In the genomic region with DNA sequence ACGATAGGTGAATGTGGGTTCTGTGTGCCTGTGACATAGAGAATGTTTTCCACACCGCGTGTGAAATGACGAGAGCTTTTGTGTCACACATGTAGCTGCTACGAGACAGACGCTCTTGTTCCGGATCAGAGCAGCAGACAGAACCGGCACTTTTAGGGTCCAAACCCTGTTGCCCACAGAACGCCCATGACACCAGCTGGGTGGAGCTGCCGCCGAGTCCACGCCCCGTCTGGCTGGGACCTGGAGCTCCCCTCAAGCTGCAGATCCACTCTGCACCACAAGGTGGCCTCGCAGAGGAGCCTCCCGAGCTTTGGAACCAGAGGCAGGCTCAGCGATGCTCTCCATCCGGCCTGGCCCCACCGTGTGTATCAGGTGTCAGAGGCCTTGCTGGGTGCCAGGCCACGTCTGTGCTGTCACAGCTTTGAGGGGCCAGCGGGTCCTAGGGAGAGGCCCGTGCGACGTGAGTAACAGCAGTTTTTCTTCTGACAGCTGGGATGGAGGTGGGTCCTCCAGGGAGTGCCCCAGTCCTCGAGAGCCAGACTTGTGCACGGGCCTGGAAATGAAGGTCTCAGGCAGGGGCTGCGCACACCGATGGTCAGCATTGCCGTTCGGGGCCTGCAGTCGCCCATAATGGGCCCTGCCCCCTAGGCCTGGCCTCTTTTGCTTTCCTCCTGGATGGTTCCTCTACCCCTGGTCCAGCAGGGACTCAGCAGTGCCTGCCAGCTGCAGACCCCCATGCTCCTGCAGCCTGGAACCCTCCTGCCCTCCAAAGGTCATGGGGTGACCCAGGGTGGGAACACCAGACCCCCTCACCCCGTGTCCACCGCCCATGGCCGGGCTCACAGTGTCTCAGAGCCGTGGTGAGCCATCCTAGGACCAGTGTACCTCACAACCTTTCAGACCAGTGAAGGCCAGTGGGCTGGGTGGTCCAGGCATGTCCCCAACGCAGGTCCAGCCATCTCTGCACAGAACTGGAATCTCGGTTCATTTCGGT, we compare ENCODE assay signal across 8 cellular contexts. TPM values are rescaled to one million over a fixed set of nuclear protein-coding genes. Genes with fewer than 3 reads are reported as not detected.
A peak's percentile ranks its signal among the peaks of the same experiment; 100 is the strongest.
DNase-seq lines count a peak whose midpoint lies in the region; ATAC-seq, FAIRE-seq and TF ChIP-seq lines count a peak whose summit lies in the region.

No MANE protein-coding gene starts in this region.

- peak; percentile 72 to 84 for DNase-seq in NCI-H187 (lab: John Stamatoyannopoulos, UW)
- no peak for DNase-seq in NCI-H187 treated with DMSO at 0.1 percent for 48 hours (lab: John Stamatoyannopoulos, UW)
- DNase-seq in NCI-H1694 (lab: John Stamatoyannopoulos, UW), result peak; percentile 90
- DNase-seq in T-helper 2 cell treated with Interferon-gamma antibody and Interleukin-4, amounts not matched to agents 5 μg/mL and 100 μg/mL, for 36 hours (ENCODE audit: low spot score), result peak; percentile 77
- peak; percentile 54 for DNase-seq in astrocyte (ENCODE audit: low read depth)
- DNase-seq in hepatocyte (ENCODE audit: low spot score), result peak; percentile 92
- peak; percentile 90 for DNase-seq in sciatic nerve (ENCODE audit: low spot score)

- TF ChIP-seq CTCF in astrocyte (IDR thresholded peaks at IDR 0.05; ENCODE audit: insufficient read depth, low read depth, low read length), result peak; percentile 80
- peak; percentile 83 for TF ChIP-seq CTCF in hepatocyte (IDR thresholded peaks at IDR 0.05; ENCODE audit: poor library complexity)

- H3K27me3 ChIP-seq in astrocyte (ENCODE audit: insufficient read depth, low read length), result peaks cover 9% of the 10 kb centered on the region
- no peaks in the 10 kb centered on the region for H3K27me3 ChIP-seq in hepatocyte

- H3K9me2 ChIP-seq in hepatocyte (replicated peaks; ENCODE audit: insufficient read depth), result no peaks in the 10 kb centered on the region

- H3K36me3 ChIP-seq in astrocyte (ENCODE audit: insufficient read depth, low read length), result no peaks in the 10 kb centered on the region
- H3K36me3 ChIP-seq in hepatocyte (replicated peaks; ENCODE audit: insufficient read depth, low read depth), result no peaks in the 10 kb centered on the region

- H3K27ac Mint-ChIP-seq in T-helper 2 cell treated with Interferon-gamma antibody and Interleukin-4, amounts not matched to agents 5 μg/mL and 100 μg/mL, for 36 hours, result no peak overlapping the region
- H3K27ac Mint-ChIP-seq in astrocyte (ENCODE audit: unreplicated experiment), result no peak overlapping the region

- H3K79me2 ChIP-seq in astrocyte (ENCODE audit: insufficient read depth, low read length) (no peaks in the 10 kb centered on the region), hepatocyte (no peaks in the 10 kb centered on the region)

- H3K4me1 ChIP-seq in astrocyte (ENCODE audit: insufficient read depth, low read length) (peaks cover 11% of the 10 kb centered on the region), hepatocyte (ENCODE audit: insufficient read depth) (no peaks in the 10 kb centered on the region)

- H4K20me1 ChIP-seq in astrocyte (ENCODE audit: insufficient read depth, low read length), result peaks cover 3% of the 10 kb centered on the region
- H4K20me1 ChIP-seq in hepatocyte (ENCODE audit: insufficient read depth, poor library complexity, severe bottlenecking), result no peaks in the 10 kb centered on the region

- no peaks in the 10 kb centered on the region for H3K9me3 Mint-ChIP-seq in T-helper 2 cell treated with Interferon-gamma antibody and Interleukin-4, amounts not matched to agents 5 μg/mL and 100 μg/mL, for 36 hours
- H3K9me3 Mint-ChIP-seq in astrocyte (ENCODE audit: unreplicated experiment), result no peaks in the 10 kb centered on the region

- H3K4me3 ChIP-seq in astrocyte (ENCODE audit: insufficient read depth, low read depth, low read length), result peak overlapping the region; percentile 9
- H3K4me3 ChIP-seq in hepatocyte, result no peak overlapping the region

- no peak overlapping the region for H3K27ac ChIP-seq in astrocyte (ENCODE audit: low read depth, low read length)
- H3K27ac ChIP-seq in hepatocyte, result no peak overlapping the region

- H3K4me1 Mint-ChIP-seq in T-helper 2 cell treated with Interferon-gamma antibody and Interleukin-4, amounts not matched to agents 5 μg/mL and 100 μg/mL, for 36 hours (ENCODE audit: low read depth), result peaks cover 8% of the 10 kb centered on the region
- H3K4me1 Mint-ChIP-seq in astrocyte (ENCODE audit: low read depth, unreplicated experiment), result peaks cover 2% of the 10 kb centered on the region

- intact Hi-C loops in sciatic nerve (cut with DNase I), result no loop called here

- no peak overlapping the region for H3K4me3 Mint-ChIP-seq in T-helper 2 cell treated with Interferon-gamma antibody and Interleukin-4, amounts not matched to agents 5 μg/mL and 100 μg/mL, for 36 hours
- H3K4me3 Mint-ChIP-seq in astrocyte (ENCODE audit: unreplicated experiment), result no peak overlapping the region

- H3K9me3 ChIP-seq in astrocyte (ENCODE audit: insufficient read depth, low read depth, low read length) (no peaks in the 10 kb centered on the region), hepatocyte (ENCODE audit: low read depth) (no peaks in the 10 kb centered on the region)

- peak; percentile 63 for FAIRE-seq in astrocyte (lab: Jason Lieb, UNC)

- H3K27me3 Mint-ChIP-seq in T-helper 2 cell treated with Interferon-gamma antibody and Interleukin-4, amounts not matched to agents 5 μg/mL and 100 μg/mL, for 36 hours (ENCODE audit: low read depth), result peaks cover 5% of the 10 kb centered on the region
- H3K27me3 Mint-ChIP-seq in astrocyte (ENCODE audit: low read depth, unreplicated experiment), result peaks cover 18% of the 10 kb centered on the region

- no peaks in the 10 kb centered on the region for H3K36me3 Mint-ChIP-seq in T-helper 2 cell treated with Interferon-gamma antibody and Interleukin-4, amounts not matched to agents 5 μg/mL and 100 μg/mL, for 36 hours (ENCODE audit: low read depth)
- peaks cover 4% of the 10 kb centered on the region for H3K36me3 Mint-ChIP-seq in astrocyte (ENCODE audit: low read depth, unreplicated experiment)

- WGBS in hepatocyte (ENCODE audit: low lambda C conversion rate, missing lambda C conversion rate), result 43% methylated on average over 36 of the region's 37 CpGs

- H3K9ac ChIP-seq in astrocyte (ENCODE audit: low read length), result peak overlapping the region; percentile 36

- H2AFZ ChIP-seq in astrocyte (ENCODE audit: low read depth, low read length) (peak overlapping the region; percentile 72), hepatocyte (no peak overlapping the region)

- H3K4me2 ChIP-seq in astrocyte (ENCODE audit: low read length), result peak overlapping the region; percentile 81
- H3K4me2 ChIP-seq in hepatocyte, result peak overlapping the region; percentile 71

- ATAC-seq in HG02870 (IDR thresholded peaks at IDR 0.05; ENCODE audit: unreplicated experiment) (peak; percentile 87), sciatic nerve (peak; percentile 91)

RNA-seq across cellular contexts. Expression of gene LRRC14B, which starts 2.5 kb away (rescaled TPM):
- total RNA-seq in astrocyte, result not detected in 2 replicates
- not detected in 2 replicates for total RNA-seq in hepatocyte
- polyA plus RNA-seq in hepatocyte, result 0.18 TPM in 1 of 2 replicates, not detected in the other
- total RNA-seq in sciatic nerve, result not detected

RNA-seq across cellular contexts. Expression of gene CCDC127, which starts 29.2 kb away (rescaled TPM):
- 5.6 and 8.8 TPM in 2 replicates for total RNA-seq in astrocyte
- 4.6 and 4.8 TPM in 2 replicates for total RNA-seq in hepatocyte
- 11.4 and 13.7 TPM in 2 replicates for polyA plus RNA-seq in hepatocyte
- 9.0 TPM for total RNA-seq in sciatic nerve

RNA-seq across cellular contexts. Expression of gene SDHA, which starts 29.3 kb away (rescaled TPM):
- 91.7 and 102 TPM in 2 replicates for total RNA-seq in astrocyte
- total RNA-seq in hepatocyte, result 91.2 and 102 TPM in 2 replicates
- polyA plus RNA-seq in hepatocyte, result 140 and 159 TPM in 2 replicates
- 105 TPM for total RNA-seq in sciatic nerve
